Comparison of ENCODE assay signal across 8 cellular contexts in genomic region chr15:32956006-32956405, GRCh38.
DNase-seq lines count a peak whose midpoint lies in the region; ATAC-seq, FAIRE-seq and TF ChIP-seq lines count a peak whose summit lies in the region.

No MANE protein-coding gene starts in this region.

- H3K79me2 ChIP-seq in OCI-LY3 (ENCODE audit: low read length) = no peaks in the 10 kb centered on the region

- no peaks in the 10 kb centered on the region; the same call in 1 of the 2 replicates for H3K27me3 ChIP-seq in OCI-LY3 (ENCODE audit: low read depth, low read length)

- ATAC-seq in HG03139 (IDR thresholded peaks at IDR 0.05; ENCODE audit: unreplicated experiment) (no peak), HG03108 (IDR thresholded peaks at IDR 0.05; ENCODE audit: unreplicated experiment) (no peak), HG02973 (IDR thresholded peaks at IDR 0.05; ENCODE audit: unreplicated experiment) (no peak)

- no peak overlapping the region for H3K4me2 ChIP-seq in OCI-LY3 (ENCODE audit: low read length)

- H3K4me1 ChIP-seq in OCI-LY3 (ENCODE audit: low read length) = peaks cover 7% of the 10 kb centered on the region; the same call in 1 of the 2 replicates

- H3K9me3 ChIP-seq in OCI-LY3 (ENCODE audit: insufficient read depth, low read length) = no peaks in the 10 kb centered on the region

- H3K27ac ChIP-seq in OCI-LY3 (ENCODE audit: low read length) = no peak overlapping the region

- DNase-seq in ACHN = peak; percentile 52
- peak; percentile 8 for DNase-seq in GM19239 (ENCODE audit: insufficient read length, low spot score)
- DNase-seq in fibroblast of gingiva (ENCODE audit: low read depth) = peak; percentile 94
- peak; percentile 2 for DNase-seq in pulmonary artery endothelial cell (ENCODE audit: low read depth, low spot score)

- no peaks in the 10 kb centered on the region for H3K36me3 ChIP-seq in OCI-LY3 (replicated peaks; ENCODE audit: low read depth, low read length)

- FAIRE-seq in GM19239 (lab: Jason Lieb, UNC) = peak; percentile 31

- in situ Hi-C loops in ACHN (cut with HindIII; ENCODE audit: low pct_ligation_motif_present, low pct_unique_long_range_greater_than_20kb, low sequenced_read_pairs) = no loop called here

- no peak overlapping the region for H3K4me3 ChIP-seq in OCI-LY3 (ENCODE audit: low read length)

- no peak overlapping the region for H2AFZ ChIP-seq in OCI-LY3 (ENCODE audit: low read depth, low read length)

- TF ChIP-seq CTCF in OCI-LY3 (IDR thresholded peaks at IDR 0.05; ENCODE audit: low read depth, low read length) = peak; percentile 82

- no peaks in the 10 kb centered on the region for H4K20me1 ChIP-seq in OCI-LY3 (ENCODE audit: insufficient read depth, low read length)

- no peak overlapping the region for H3K9ac ChIP-seq in OCI-LY3 (ENCODE audit: low read length)

Comparison
In these comparisons a context has a peak if more than half of its experiments do, and no peak if none do; other contexts are left out.
1. DNase-seq: peak in every context shown above with its lines; median percentile 94 in fibroblast of gingiva; 52 in ACHN; 8 in GM19239; 2 in pulmonary artery endothelial cell.